7 cellular contexts compared by ENCODE assay signal in genomic region chr9:109244179-109245132, GRCh38.
DNase-seq lines count a peak whose midpoint lies in the region; ATAC-seq and TF ChIP-seq lines count a peak whose summit lies in the region.

No MANE protein-coding gene starts in this region.

- no peak overlapping the region for H3K27ac ChIP-seq in brain microvascular endothelial cell

- H3K36me3 ChIP-seq in brain microvascular endothelial cell (replicated peaks) = no peaks in the 10 kb centered on the region

- H3K27me3 ChIP-seq in brain microvascular endothelial cell (replicated peaks) = no peaks in the 10 kb centered on the region

- DNase-seq in NCI-H146 treated with DMSO at 0.1 percent for 48 hours (lab: John Stamatoyannopoulos, UW; ENCODE audit: unreplicated experiment) (peak; percentile 47), UCSD-AML1 (lab: John Stamatoyannopoulos, UW; ENCODE audit: unreplicated experiment) (peak; percentile 48), brain microvascular endothelial cell (peak; percentile 63), iris pigment epithelial cell (ENCODE audit: low read depth) (peak; percentile 71)
- DNase-seq in stimulated activated CD4-positive, alpha-beta T cell treated with anti-CD3 and anti-CD28 coated beads, Interleukin-1b, Interleukin-23, amount 100 ng/mL, for 24 hours (ENCODE audit: low read depth in 4 of 4, low spot score in 1 of 4) = peak; percentile 27 to 50 (median 45)

- in situ Hi-C loops in brain microvascular endothelial cell (cut with HindIII; ENCODE audit: low pct_ligation_motif_present, low sequenced_read_pairs) = no loop called here

- H3K4me3 ChIP-seq in GM12875 (ENCODE audit: low read depth, low read length) (no peak overlapping the region), brain microvascular endothelial cell (ENCODE audit: low read depth, low read length) (no peak overlapping the region)

- ATAC-seq in HG02678 (IDR thresholded peaks at IDR 0.05; ENCODE audit: unreplicated experiment) = peak; percentile 88

- TF ChIP-seq CTCF in GM12875 (IDR thresholded peaks at IDR 0.05; ENCODE audit: borderline replicate concordance, insufficient read depth, low read depth, low read length) = peak; percentile 96
- TF ChIP-seq CTCF in brain microvascular endothelial cell (IDR thresholded peaks at IDR 0.05; ENCODE audit: low read depth, low read length, missing control alignments) = peak; percentile 97
